1 cellular context compared by ENCODE assay signal in the genomic region with DNA sequence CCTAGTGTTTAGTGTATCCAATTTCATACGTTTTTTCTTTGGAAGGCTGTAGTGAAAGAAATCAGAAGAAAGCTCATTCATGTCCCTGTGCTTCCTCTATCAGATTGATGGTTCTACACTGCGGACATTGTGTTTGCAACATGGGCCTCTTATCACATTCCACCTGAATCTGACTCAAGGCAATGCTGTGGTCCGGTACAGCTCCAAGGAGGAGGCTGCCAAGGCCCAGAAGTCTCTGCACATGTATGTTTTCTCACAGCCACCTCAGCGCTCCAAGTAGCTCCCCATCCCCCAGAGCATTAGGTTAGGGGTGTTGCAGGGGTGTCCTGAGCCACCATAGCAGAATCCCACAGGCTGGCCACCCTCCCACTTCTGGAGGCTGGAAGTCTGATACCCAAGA.
TF ChIP-seq lines count a peak whose summit lies in the region.

No MANE protein-coding gene starts in this region.

TF ChIP-seq in K562, 482 proteins besides CTCF, POLR2A, EP300 and RAD21:
- no peak for TF ChIP-seq SNIP1 (IDR thresholded peaks at IDR 0.05; ENCODE audit: low read depth)
- TF ChIP-seq E2F5 (CRISPR knock-in tag; IDR thresholded peaks at IDR 0.05): no peak
- no peak for TF ChIP-seq THRB (CRISPR knock-in tag; conservative IDR thresholded peaks at IDR 0.05)
- TF ChIP-seq TAF9B (IDR thresholded peaks at IDR 0.05; ENCODE audit: partially characterized antibody): no peak
- TF ChIP-seq RCOR1 (IDR thresholded peaks at IDR 0.05; ENCODE audit: borderline replicate concordance in 1 of 2, low read depth in 2 of 2, low read length in 2 of 2): no peak
- no peak for TF ChIP-seq PCBP1 (IDR thresholded peaks at IDR 0.05; ENCODE audit: low read depth, low read length, poor library complexity, severe bottlenecking)
- no peak for TF ChIP-seq NBN (IDR thresholded peaks at IDR 0.05; ENCODE audit: low read depth)
- no peak for TF ChIP-seq RBM39 (optimal IDR thresholded peaks at IDR 0.05; ENCODE audit: low read depth, low read length)
- TF ChIP-seq RFX5 (IDR thresholded peaks at IDR 0.05; ENCODE audit: low read depth, low read length): no peak
- no peak for TF ChIP-seq DDX20 (tag; IDR thresholded peaks at IDR 0.05; ENCODE audit: low read depth)
- TF ChIP-seq JUNB (CRISPR knock-in tag; conservative IDR thresholded peaks at IDR 0.05): no peak
- TF ChIP-seq YBX1 (IDR thresholded peaks at IDR 0.05): no peak
- TF ChIP-seq CEBPG (CRISPR knock-in tag; IDR thresholded peaks at IDR 0.05): no peak
- TF ChIP-seq CEBPG (tag; conservative IDR thresholded peaks at IDR 0.05 in 1 of 2, IDR thresholded peaks at IDR 0.05 in 1 of 2): no peak
- TF ChIP-seq HNRNPLL (IDR thresholded peaks at IDR 0.05; ENCODE audit: low read depth, low read length, poor library complexity, severe bottlenecking): no peak
- TF ChIP-seq, protein P1, sequence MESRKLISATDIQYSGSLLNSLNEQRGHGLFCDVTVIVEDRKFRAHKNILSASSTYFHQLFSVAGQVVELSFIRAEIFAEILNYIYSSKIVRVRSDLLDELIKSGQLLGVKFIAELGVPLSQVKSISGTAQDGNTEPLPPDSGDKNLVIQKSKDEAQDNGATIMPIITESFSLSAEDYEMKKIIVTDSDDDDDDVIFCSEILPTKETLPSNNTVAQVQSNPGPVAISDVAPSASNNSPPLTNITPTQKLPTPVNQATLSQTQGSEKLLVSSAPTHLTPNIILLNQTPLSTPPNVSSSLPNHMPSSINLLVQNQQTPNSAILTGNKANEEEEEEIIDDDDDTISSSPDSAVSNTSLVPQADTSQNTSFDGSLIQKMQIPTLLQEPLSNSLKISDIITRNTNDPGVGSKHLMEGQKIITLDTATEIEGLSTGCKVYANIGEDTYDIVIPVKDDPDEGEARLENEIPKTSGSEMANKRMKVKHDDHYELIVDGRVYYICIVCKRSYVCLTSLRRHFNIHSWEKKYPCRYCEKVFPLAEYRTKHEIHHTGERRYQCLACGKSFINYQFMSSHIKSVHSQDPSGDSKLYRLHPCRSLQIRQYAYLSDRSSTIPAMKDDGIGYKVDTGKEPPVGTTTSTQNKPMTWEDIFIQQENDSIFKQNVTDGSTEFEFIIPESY (CRISPR knock-in tag; IDR thresholded peaks at IDR 0.05): no peak
- TF ChIP-seq MBD2 (IDR thresholded peaks at IDR 0.05; ENCODE audit: borderline replicate concordance, low read depth): no peak
- no peak for TF ChIP-seq POLR2H (tag; IDR thresholded peaks at IDR 0.05; ENCODE audit: low read depth)
- TF ChIP-seq ZNF197 (CRISPR knock-in tag; IDR thresholded peaks at IDR 0.05; ENCODE audit: low read depth): no peak
